7 cellular contexts compared by ENCODE assay signal in genomic region chr2:106388814-106389410, GRCh38.
DNase-seq lines count a peak whose midpoint lies in the region; ATAC-seq, FAIRE-seq and TF ChIP-seq lines count a peak whose summit lies in the region.
"Not testable (repeated sequence)": the region's sequence is repeated elsewhere in the genome, so short reads cannot be mapped to it uniquely, and the experiment has no call there.

No MANE protein-coding gene starts in this region.

- peaks cover 21% of the 10 kb centered on the region for H3K27me3 Mint-ChIP-seq in stimulated activated memory B cell treated with anti-CD40 and anti-IgM and Interleukin-4, amounts not matched to agents 10 μg/mL and 1 μg/mL and 100 μg/mL, for 72 hours

- intact Hi-C loops in HepG2 (cut with micrococcal nuclease; ENCODE audit: unreplicated experiment); right lobe of liver (cut with DNase I): not testable (repeated sequence)

- H3K79me2 ChIP-seq in hepatocyte; HepG2 (ENCODE audit: insufficient read depth, low read length): not testable (repeated sequence)

- not testable (repeated sequence) for TF ChIP-seq EP300 in HepG2 (IDR thresholded peaks at IDR 0.05; ENCODE audit: low read depth in 2 of 2, low read length in 2 of 2); HepG2 (CRISPR knock-in tag; IDR thresholded peaks at IDR 0.05; ENCODE audit: borderline replicate concordance)

- not testable (repeated sequence) for H3K9me3 ChIP-seq in hepatocyte (ENCODE audit: low read depth); HepG2 (ENCODE audit: low read length); liver (ENCODE audit: control insufficient read depth in 4 of 4, low read length in 3 of 4); right lobe of liver; lung (ENCODE audit: control insufficient read depth in 2 of 2, insufficient read depth in 1 of 2, low read length in 1 of 2)

- H4K20me1 ChIP-seq in hepatocyte (ENCODE audit: insufficient read depth, poor library complexity, severe bottlenecking); HepG2 (ENCODE audit: insufficient read depth, low read length): not testable (repeated sequence)

- FAIRE-seq in HepG2 (lab: Jason Lieb, UNC) = not testable (repeated sequence)

- not testable (repeated sequence) for BruUV-seq in HepG2 (replicated peaks; lab: Mats Ljungman, UMichigan)

- H3K4me2 ChIP-seq in hepatocyte (peak overlapping the region; percentile 42), HepG2 (ENCODE audit: low read depth, low read length) (peak overlapping the region; percentile 64)

- WGBS in hepatocyte (ENCODE audit: low lambda C conversion rate, missing lambda C conversion rate) = 65% methylated on average over 7 of the region's 7 CpGs
- WGBS in HepG2 (ENCODE audit: low lambda C conversion rate) = 7% methylated on average over 7 of the region's 7 CpGs
- 30% methylated on average over 7 of the region's 7 CpGs for WGBS in liver
- WGBS in right lobe of liver (ENCODE audit: insufficient coverage, low coverage, low lambda C conversion rate, missing lambda C conversion rate) = 31% methylated on average over 6 of the region's 7 CpGs
- 68 to 81% methylated on average over 6 to 7 of the region's 7 CpGs for WGBS in lung, 2 donors

- H3K9ac ChIP-seq in HepG2 (ENCODE audit: insufficient read depth, low read depth, low read length); liver (ENCODE audit: low read depth in 1 of 2, low read length in 2 of 2): not testable (repeated sequence)

- not testable (repeated sequence) for H3K4me3 Mint-ChIP-seq in stimulated activated memory B cell treated with anti-CD40 and anti-IgM and Interleukin-4, amounts not matched to agents 10 μg/mL and 1 μg/mL and 100 μg/mL, for 72 hours

- not testable (repeated sequence) for TF ChIP-seq RAD21 in HepG2 (CRISPR knock-in tag; IDR thresholded peaks at IDR 0.05)
- peak in 1 of 2 donors; percentile 17 for TF ChIP-seq RAD21 in liver (IDR thresholded peaks at IDR 0.05)

- H3K4me1 ChIP-seq in hepatocyte (ENCODE audit: insufficient read depth); liver (ENCODE audit: control insufficient read depth in 4 of 4, insufficient read depth in 4 of 4, low read length in 3 of 4); lung (ENCODE audit: control insufficient read depth in 2 of 2, insufficient read depth in 2 of 2, low read length in 2 of 2): not testable (repeated sequence)
- H3K4me1 ChIP-seq in HepG2 (ENCODE audit: insufficient read depth, low read length) (peaks cover 32% of the 10 kb centered on the region), right lobe of liver (peaks cover 0 to 18% (median 0%) of the 10 kb centered on the region in 4 donors)

- not testable (repeated sequence) for H3K9me3 Mint-ChIP-seq in stimulated activated memory B cell treated with anti-CD40 and anti-IgM and Interleukin-4, amounts not matched to agents 10 μg/mL and 1 μg/mL and 100 μg/mL, for 72 hours

- H3K4me3 ChIP-seq in hepatocyte; HepG2 (replicated peaks in 1 of 3; ENCODE audit: insufficient read depth in 1 of 3, low read depth in 2 of 3, low read length in 3 of 3); liver (ENCODE audit: low read depth in 1 of 3, low read length in 3 of 3); lung: not testable (repeated sequence)
- peak overlapping the region in 1 of 3 donors; percentile 18 for H3K4me3 ChIP-seq in right lobe of liver

- DNase-seq in hepatocyte (ENCODE audit: low spot score); HepG2 (ENCODE audit: low spot score); lung (ENCODE audit: low spot score): not testable (repeated sequence)
- DNase-seq in left lobe of liver (ENCODE audit: low spot score) (peak; percentile 61), right lobe of liver (peak in 1 of 3 donors; percentile 52)

- not testable (repeated sequence) for H3K36me3 ChIP-seq in hepatocyte (replicated peaks; ENCODE audit: insufficient read depth, low read depth); HepG2 (replicated peaks in 1 of 2; ENCODE audit: control insufficient read depth in 1 of 2, insufficient read depth in 2 of 2, low read length in 2 of 2); liver (ENCODE audit: control insufficient read depth in 4 of 4, insufficient read depth in 3 of 4, low read depth in 1 of 4, low read length in 3 of 4); right lobe of liver; lung (ENCODE audit: control insufficient read depth in 2 of 2, insufficient read depth in 2 of 2, low read length in 2 of 2)

- peak overlapping the region; percentile 33 for H3K27ac ChIP-seq in hepatocyte
- H3K27ac ChIP-seq in HepG2 (ENCODE audit: extremely low read length, insufficient read depth, low read length) = peak overlapping the region; percentile 68
- H3K27ac ChIP-seq in liver (ENCODE audit: low read depth in 1 of 2, low read length in 2 of 2) = peak overlapping the region; percentile 61 to 76
- peak overlapping the region; percentile 47 to 78 (median 74) for H3K27ac ChIP-seq in right lobe of liver
- H3K27ac ChIP-seq in lung (ENCODE audit: low read depth in 1 of 2, low read length in 1 of 2) = not testable (repeated sequence)

- not testable (repeated sequence) for H2AFZ ChIP-seq in hepatocyte; HepG2 (ENCODE audit: low read length)

- not testable (repeated sequence) for H3K27me3 ChIP-seq in hepatocyte; HepG2 (ENCODE audit: control insufficient read depth in 1 of 2, insufficient read depth in 2 of 2, low read length in 2 of 2); liver (ENCODE audit: control insufficient read depth in 4 of 4, insufficient read depth in 4 of 4, low read length in 3 of 4); right lobe of liver; lung (ENCODE audit: control insufficient read depth, insufficient read depth)

- H3K27ac Mint-ChIP-seq in stimulated activated memory B cell treated with anti-CD40 and anti-IgM and Interleukin-4, amounts not matched to agents 10 μg/mL and 1 μg/mL and 100 μg/mL, for 72 hours = not testable (repeated sequence)

- TF ChIP-seq POLR2A in HepG2 (IDR thresholded peaks at IDR 0.05; ENCODE audit: insufficient read depth in 1 of 2, low read depth in 2 of 2, low read length in 2 of 2); right lobe of liver (IDR thresholded peaks at IDR 0.05): not testable (repeated sequence)

- H3K9me2 ChIP-seq in hepatocyte (replicated peaks; ENCODE audit: insufficient read depth) = not testable (repeated sequence)

- not testable (repeated sequence) for TF ChIP-seq CTCF in hepatocyte (IDR thresholded peaks at IDR 0.05; ENCODE audit: poor library complexity); HepG2 (CRISPR knock-in tag; IDR thresholded peaks at IDR 0.05); liver (IDR thresholded peaks at IDR 0.05; ENCODE audit: low read depth, low read length, missing input control); right lobe of liver (IDR thresholded peaks at IDR 0.05); lung (IDR thresholded peaks at IDR 0.05; ENCODE audit: control extremely low read depth, extremely low read depth)

- in situ Hi-C loops in HepG2 (cut with HindIII; ENCODE audit: extremely low pct_ligation_motif_present, low pct_unique_long_range_greater_than_20kb) = not testable (repeated sequence)

- not testable (repeated sequence) for H3K36me3 Mint-ChIP-seq in stimulated activated memory B cell treated with anti-CD40 and anti-IgM and Interleukin-4, amounts not matched to agents 10 μg/mL and 1 μg/mL and 100 μg/mL, for 72 hours

- ATAC-seq in left lobe of liver = peak; percentile 63
- ATAC-seq in HepG2 = peak; percentile 61
- ATAC-seq in right lobe of liver = peak; percentile 38 to 73 (median 64)
- peak; percentile 11 for ATAC-seq in lung (ENCODE audit: insufficient read depth, low FRiP score)
- ATAC-seq in stimulated activated memory B cell treated with anti-CD40 and anti-IgM and Interleukin-4, amounts not matched to agents 10 μg/mL and 1 μg/mL and 100 μg/mL, for 72 hours = peak; percentile 45

- POLR2A ChIA-PET in HepG2 (lab: Yijun Ruan, JAX) = not testable (repeated sequence)

- H3K4me1 Mint-ChIP-seq in stimulated activated memory B cell treated with anti-CD40 and anti-IgM and Interleukin-4, amounts not matched to agents 10 μg/mL and 1 μg/mL and 100 μg/mL, for 72 hours = not testable (repeated sequence)

- CTCF ChIA-PET in HepG2 (lab: Yijun Ruan, JAX; ENCODE audit: low intra/inter-chr PET ratio, low total read pairs) = not testable (repeated sequence)

TF ChIP-seq in HepG2, 621 proteins besides CTCF, POLR2A, EP300 and RAD21 (continues in another document):
- TF ChIP-seq RARA (CRISPR knock-in tag; IDR thresholded peaks at IDR 0.05) (peak; percentile 53; the same call in 1 of the 2 replicates), SALL1 (CRISPR knock-in tag; IDR thresholded peaks at IDR 0.05) (peak; percentile 21; the same call in 1 of the 2 replicates), HNF4A (CRISPR knock-in tag; IDR thresholded peaks at IDR 0.05) (peak; percentile 22; the same call in 1 of the 2 replicates), MED1 (CRISPR knock-in tag; IDR thresholded peaks at IDR 0.05) (0 out of 2 replicates have a peak, but pooled peaks have one; percentile 15)

TF ChIP-seq in liver, 16 proteins besides CTCF, POLR2A, EP300 and RAD21 (continues in another document):
- TF ChIP-seq ZBTB33 (IDR thresholded peaks at IDR 0.05) (peak; percentile 19), HNF4A (conservative IDR thresholded peaks at IDR 0.05) (peak; percentile 77 to 80), FOXA1 (IDR thresholded peaks at IDR 0.05) (peak; percentile 12)

Comparison
In these comparisons a context has a peak if more than half of its experiments do, and no peak if none do; other contexts are left out.
1. ATAC-seq: peak in every context shown above with its lines; median percentile 64 in right lobe of liver; 63 in left lobe of liver; 61 in HepG2; 45 in stimulated activated memory B cell treated with anti-CD40 and anti-IgM and Interleukin-4, amounts not matched to agents 10 μg/mL and 1 μg/mL and 100 μg/mL, for 72 hours; 11 in lung.